Comparison of ENCODE assay signal across 8 cellular contexts in genomic region chr1:32939655-32940371, GRCh38. TPM values are rescaled to one million over a fixed set of nuclear protein-coding genes. Genes with fewer than 3 reads are reported as not detected.
A peak's percentile ranks its signal among the peaks of the same experiment; 100 is the strongest.
DNase-seq lines count a peak whose midpoint lies in the region; ATAC-seq and TF ChIP-seq lines count a peak whose summit lies in the region.

No MANE protein-coding gene starts in this region.

- H3K4me2 ChIP-seq in GM23248 (ENCODE audit: unreplicated experiment) (peak overlapping the region; percentile 21), fibroblast of lung (ENCODE audit: extremely low read depth, insufficient read depth, low read length) (no peak overlapping the region)

- H3F3A ChIP-seq in GM23248 (ENCODE audit: insufficient read depth), result peaks cover 27% of the 10 kb centered on the region

- in situ Hi-C loops in GM23248 (cut with MboI), result loop anchor here (5.0 kb wide), 1 partner anchor 67 kb away; no protein-coding TSS in a partner anchor

- no peak for TF ChIP-seq CTCF in fibroblast of lung (conservative IDR thresholded peaks at IDR 0.05 in 1 of 2, IDR thresholded peaks at IDR 0.05 in 1 of 2; ENCODE audit: low read depth in 1 of 2, low read length in 2 of 2)

- H3K27ac ChIP-seq in GM23248 (peak overlapping the region; percentile 60), fibroblast of lung (ENCODE audit: insufficient read depth, low read length) (no peak overlapping the region)

- 48 to 49% methylated on average over 4 of the region's 4 CpGs for WGBS in GM23248 (ENCODE audit: low coverage in 1 of 2, low lambda C conversion rate in 2 of 2, missing lambda C conversion rate in 2 of 2), 2 experiments

- H4K20me1 ChIP-seq in GM23248 (ENCODE audit: insufficient read depth) (no peaks in the 10 kb centered on the region), fibroblast of lung (ENCODE audit: control insufficient read depth, extremely low read depth, insufficient read depth, low read length) (no peaks in the 10 kb centered on the region)

- H2AFZ ChIP-seq in GM23248 (no peak overlapping the region), fibroblast of lung (ENCODE audit: low read length) (no peak overlapping the region)

- H3K79me2 ChIP-seq in GM23248 (ENCODE audit: insufficient read depth), result no peaks in the 10 kb centered on the region
- H3K79me2 ChIP-seq in fibroblast of lung (ENCODE audit: control insufficient read depth, insufficient read depth, low read length), result no peaks in the 10 kb centered on the region

- H3K9me2 ChIP-seq in GM23248 (ENCODE audit: insufficient read depth), result no peaks in the 10 kb centered on the region

- H3K4me1 ChIP-seq in GM23248 (ENCODE audit: insufficient read depth), result peaks cover 19% of the 10 kb centered on the region
- peaks cover 11% of the 10 kb centered on the region for H3K4me1 ChIP-seq in fibroblast of lung (ENCODE audit: control insufficient read depth, extremely low read depth, insufficient read depth, low read length)

- peak; percentile 92 for DNase-seq in GM23248
- DNase-seq in RPMI8226, result peak; percentile 73
- DNase-seq in fibroblast of lung (ENCODE audit: low read depth in 2 of 2), result peak; percentile 92 to 95
- DNase-seq in pulmonary artery endothelial cell (ENCODE audit: low read depth, low spot score), result peak; percentile 52
- DNase-seq in iPS-NIHi7 (ENCODE audit: extremely low spot score), result no peak
- DNase-seq in SW480 (ENCODE audit: low spot score), result no peak

- no peak for ATAC-seq in HG03565 (IDR thresholded peaks at IDR 0.05; ENCODE audit: unreplicated experiment)
- no peak for ATAC-seq in HG02938 (IDR thresholded peaks at IDR 0.05; ENCODE audit: unreplicated experiment)

- H3K9me3 ChIP-seq in GM23248 (ENCODE audit: low read depth), result no peaks in the 10 kb centered on the region
- H3K9me3 ChIP-seq in fibroblast of lung (ENCODE audit: control insufficient read depth, insufficient read depth, low read depth, low read length), result no peaks in the 10 kb centered on the region

- H3K9ac ChIP-seq in GM23248 (no peak overlapping the region), fibroblast of lung (ENCODE audit: insufficient read depth, low read length) (no peak overlapping the region)

- H3K4me3 ChIP-seq in GM23248, result no peak overlapping the region
- no peak overlapping the region for H3K4me3 ChIP-seq in fibroblast of lung (replicated peaks in 1 of 4; ENCODE audit: control extremely low read depth in 1 of 4, insufficient read depth in 1 of 4, low read depth in 3 of 4, low read length in 4 of 4)

- H3K27me3 ChIP-seq in GM23248 (replicated peaks; ENCODE audit: insufficient read depth) (no peaks in the 10 kb centered on the region), fibroblast of lung (ENCODE audit: control insufficient read depth, insufficient read depth, low read length) (no peaks in the 10 kb centered on the region)

- H3K36me3 ChIP-seq in GM23248 (ENCODE audit: low read depth), result peaks cover 19% of the 10 kb centered on the region
- peaks cover 7% of the 10 kb centered on the region for H3K36me3 ChIP-seq in fibroblast of lung (ENCODE audit: control insufficient read depth, insufficient read depth, low read length)

RNA-seq across cellular contexts. Expression of gene RNF19B, which starts 24.8 kb away (rescaled TPM):
- 9.5 and 11.1 TPM in 2 replicates for total RNA-seq in GM23248 (2014; rRNA removed; shearing (Covaris generic))
- 1.5 and 1.6 TPM in 2 replicates for polyA plus RNA-seq in GM23248 (2016; fragmentation: Nextera tagmentation; extraction: Ambion mirVana)
- 12.3 and 15.4 TPM in 2 replicates for total RNA-seq in fibroblast of lung
- 10.1 and 11.3 TPM in 2 replicates for polyA plus RNA-seq in fibroblast of lung
- 6.9 and 9.4 TPM in 2 replicates for polyA plus RNA-seq in fibroblast of lung (2012)
- 9.0 and 9.3 TPM in 2 replicates for polyA minus RNA-seq in fibroblast of lung (ENCODE audit: low replicate concordance)
- 30.9 and 31.2 TPM in 2 replicates for total RNA-seq in pulmonary artery endothelial cell

RNA-seq across cellular contexts. Expression of gene TMEM54, which starts 38.6 kb away (rescaled TPM):
- 41.7 and 60.4 TPM in 2 replicates for total RNA-seq in GM23248 (2014; rRNA removed; shearing (Covaris generic))
- polyA plus RNA-seq in GM23248 (2016; fragmentation: Nextera tagmentation; extraction: Ambion mirVana) (33.7 and 36.1 TPM in 2 replicates), fibroblast of lung (24.2 and 38.1 TPM in 2 replicates)
- total RNA-seq in fibroblast of lung (57.5 and 69.9 TPM in 2 replicates), pulmonary artery endothelial cell (53.0 and 53.6 TPM in 2 replicates)
- polyA plus RNA-seq in fibroblast of lung (2012), result 36.6 and 61.1 TPM in 2 replicates
- 59.7 and 87.2 TPM in 2 replicates for polyA minus RNA-seq in fibroblast of lung (ENCODE audit: low replicate concordance)

RNA-seq across cellular contexts. Expression of gene HPCA, which starts 53.5 kb away (rescaled TPM):
- total RNA-seq in GM23248 (2014; rRNA removed; shearing (Covaris generic)), result not detected in 2 replicates
- polyA plus RNA-seq in GM23248 (2016; fragmentation: Nextera tagmentation; extraction: Ambion mirVana) (not detected in 2 replicates), fibroblast of lung (0.06 TPM in 1 of 2 replicates, not detected in the other)
- total RNA-seq in fibroblast of lung (0.33 TPM in 1 of 2 replicates, not detected in the other), pulmonary artery endothelial cell (not detected in 2 replicates)
- polyA plus RNA-seq in fibroblast of lung (2012), result 0.16 TPM in 1 of 2 replicates, not detected in the other
- polyA minus RNA-seq in fibroblast of lung (ENCODE audit: low replicate concordance), result not detected in 2 replicates

Comparison
In these comparisons a context has a peak if more than half of its experiments do, and no peak if none do; other contexts are left out.
1. DNase-seq: peak in GM23248 (single experiment), RPMI8226 (single experiment), fibroblast of lung (2 of 2) and pulmonary artery endothelial cell (single experiment); none in iPS-NIHi7 (single experiment) and SW480 (single experiment).